ENCODE assay signal across 8 cellular contexts in the genomic region with DNA sequence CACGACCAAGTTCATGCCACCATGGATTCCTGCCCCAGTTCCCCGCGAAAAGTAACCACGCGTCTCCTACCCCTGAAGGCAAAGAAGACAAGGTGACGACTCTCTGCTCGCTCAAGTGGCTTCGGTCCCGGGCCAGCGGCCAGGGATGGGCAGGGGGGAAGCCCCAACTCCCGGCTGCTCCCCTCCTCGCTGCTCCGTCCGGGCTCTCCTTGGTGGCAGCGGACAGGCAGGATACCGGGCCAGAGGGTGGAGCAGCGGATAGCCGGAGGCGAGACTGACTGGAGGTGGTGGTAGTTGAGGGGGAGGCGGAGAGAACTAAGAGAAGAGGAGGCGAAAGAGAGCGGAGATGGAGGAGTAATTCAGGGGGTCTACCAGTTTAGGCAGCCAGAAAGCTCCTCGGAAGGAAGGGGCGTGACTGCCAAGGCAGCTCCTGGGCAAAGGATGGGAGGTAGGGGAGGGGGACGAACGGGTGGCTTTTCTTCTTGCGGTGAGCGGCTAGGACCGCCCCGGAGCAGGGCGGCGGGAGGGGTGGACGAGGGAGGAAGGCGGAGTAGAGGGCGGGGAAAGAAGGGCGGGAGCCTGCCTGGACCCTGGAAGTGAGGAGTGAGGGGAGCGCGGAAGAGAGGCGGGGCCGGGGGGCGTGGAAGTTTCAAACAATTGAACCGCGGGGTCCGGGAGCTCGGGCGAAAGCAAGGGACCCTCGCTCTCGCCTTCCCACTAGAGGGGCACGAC. TPM values are rescaled to one million over a fixed set of nuclear protein-coding genes. Genes with fewer than 3 reads are reported as not detected.
DNase-seq lines count a peak whose midpoint lies in the region; ATAC-seq, FAIRE-seq and TF ChIP-seq lines count a peak whose summit lies in the region.

A gene with protein sequence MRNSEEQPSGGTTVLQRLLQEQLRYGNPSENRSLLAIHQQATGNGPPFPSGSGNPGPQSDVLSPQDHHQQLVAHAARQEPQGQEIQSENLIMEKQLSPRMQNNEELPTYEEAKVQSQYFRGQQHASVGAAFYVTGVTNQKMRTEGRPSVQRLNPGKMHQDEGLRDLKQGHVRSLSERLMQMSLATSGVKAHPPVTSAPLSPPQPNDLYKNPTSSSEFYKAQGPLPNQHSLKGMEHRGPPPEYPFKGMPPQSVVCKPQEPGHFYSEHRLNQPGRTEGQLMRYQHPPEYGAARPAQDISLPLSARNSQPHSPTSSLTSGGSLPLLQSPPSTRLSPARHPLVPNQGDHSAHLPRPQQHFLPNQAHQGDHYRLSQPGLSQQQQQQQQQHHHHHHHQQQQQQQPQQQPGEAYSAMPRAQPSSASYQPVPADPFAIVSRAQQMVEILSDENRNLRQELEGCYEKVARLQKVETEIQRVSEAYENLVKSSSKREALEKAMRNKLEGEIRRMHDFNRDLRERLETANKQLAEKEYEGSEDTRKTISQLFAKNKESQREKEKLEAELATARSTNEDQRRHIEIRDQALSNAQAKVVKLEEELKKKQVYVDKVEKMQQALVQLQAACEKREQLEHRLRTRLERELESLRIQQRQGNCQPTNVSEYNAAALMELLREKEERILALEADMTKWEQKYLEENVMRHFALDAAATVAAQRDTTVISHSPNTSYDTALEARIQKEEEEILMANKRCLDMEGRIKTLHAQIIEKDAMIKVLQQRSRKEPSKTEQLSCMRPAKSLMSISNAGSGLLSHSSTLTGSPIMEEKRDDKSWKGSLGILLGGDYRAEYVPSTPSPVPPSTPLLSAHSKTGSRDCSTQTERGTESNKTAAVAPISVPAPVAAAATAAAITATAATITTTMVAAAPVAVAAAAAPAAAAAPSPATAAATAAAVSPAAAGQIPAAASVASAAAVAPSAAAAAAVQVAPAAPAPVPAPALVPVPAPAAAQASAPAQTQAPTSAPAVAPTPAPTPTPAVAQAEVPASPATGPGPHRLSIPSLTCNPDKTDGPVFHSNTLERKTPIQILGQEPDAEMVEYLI (minus strand): TSS at position 450 of the 732 bp plus-strand sequence. CDS start 17,705 bp downstream, outside the sequence.

- no peak for TF ChIP-seq RAD21 in A549 (conservative IDR thresholded peaks at IDR 0.05 in 1 of 2, IDR thresholded peaks at IDR 0.05 in 1 of 2)
- no peak for TF ChIP-seq RAD21 in H1 (IDR thresholded peaks at IDR 0.05 in 1 of 2, conservative IDR thresholded peaks at IDR 0.05 in 1 of 2; ENCODE audit: low read depth in 2 of 2, low read length in 2 of 2)

- 2% methylated on average over 30 of the region's 49 CpGs for WGBS in A549 (ENCODE audit: missing lambda C conversion rate)
- 0% methylated on average over 1 of the region's 49 CpGs; no CpG with 5 or more reads in 1 of the 2 experiments for WGBS in H1 (ENCODE audit: extremely low coverage in 1 of 2, insufficient coverage in 1 of 2, insufficient read length in 1 of 2, insufficient replicate concordance in 2 of 2, low coverage in 1 of 2, low lambda C conversion rate in 2 of 2, missing lambda C conversion rate in 1 of 2), 2 experiments
- WGBS in mesenchymal stem cell: under 1% methylated on average over 45 of the region's 49 CpGs

- H3K18ac ChIP-seq in H1 (ENCODE audit: extremely low read depth, low read length): no peak within 1 kb of the TSS; the same call in 1 of the 2 replicates
- H3K18ac ChIP-seq in mesenchymal stem cell (ENCODE audit: low read depth in 1 of 2, low read length in 2 of 2): peak within 1 kb of the TSS in 1 of 2 experiments; percentile 52

- H3K79me1 ChIP-seq in H1 (ENCODE audit: low read depth, low read length) (no peaks in the 10 kb centered on the region), mesenchymal stem cell (replicated peaks; ENCODE audit: low read length, poor library complexity, severe bottlenecking) (no peaks in the 10 kb centered on the region)

- TF ChIP-seq EP300 in A549 (IDR thresholded peaks at IDR 0.05) (no peak), H1 (IDR thresholded peaks at IDR 0.05; ENCODE audit: borderline replicate concordance in 1 of 2, low read depth in 2 of 2, low read length in 2 of 2) (no peak)

- H2BK5ac ChIP-seq in H1 (ENCODE audit: low read depth, low read length): no peak within 1 kb of the TSS
- peak within 1 kb of the TSS; percentile 19 for H2BK5ac ChIP-seq in mesenchymal stem cell (ENCODE audit: low read depth, low read length, poor library complexity, severe bottlenecking)

- H3K4me3 ChIP-seq in A549 (peak within 1 kb of the TSS; percentile 91), H1 (ENCODE audit: extremely low read depth in 1 of 4, insufficient read depth in 2 of 4, low read depth in 3 of 4, low read length in 4 of 4) (peak within 1 kb of the TSS; percentile 74 to 90 (median 82)), mesenchymal stem cell (ENCODE audit: insufficient read depth in 1 of 2, low read depth in 1 of 2, low read length in 2 of 2) (peak within 1 kb of the TSS; percentile 61 to 87)

- peak within 1 kb of the TSS in 1 of 4 experiments; percentile 60; a peak in 2 of 7 replicates for H3K9ac ChIP-seq in H1 (replicated peaks in 1 of 4; ENCODE audit: extremely low read depth in 1 of 4, low read depth in 3 of 4, low read length in 3 of 4)
- H3K9ac ChIP-seq in mesenchymal stem cell (ENCODE audit: low read length): peak within 1 kb of the TSS; percentile 75

- H2BK12ac ChIP-seq in H1 (ENCODE audit: low read depth, low read length) (no peak within 1 kb of the TSS), mesenchymal stem cell (ENCODE audit: low read length in 2 of 2) (peak within 1 kb of the TSS in 1 of 2 experiments; percentile 54)

- H2AK5ac ChIP-seq in H1 (ENCODE audit: low read depth, low read length): no peak within 1 kb of the TSS
- no peak within 1 kb of the TSS for H2AK5ac ChIP-seq in mesenchymal stem cell (ENCODE audit: low read length, severe bottlenecking)

- ATAC-seq in A549 (peak; percentile 87 to 94), GM18870 (IDR thresholded peaks at IDR 0.05; ENCODE audit: unreplicated experiment) (peak; percentile 47), HG03135 (IDR thresholded peaks at IDR 0.05; ENCODE audit: unreplicated experiment) (peak; percentile 45)

- CTCF ChIA-PET in A549 (lab: Yijun Ruan, JAX) (interaction anchor here (1.1 kb wide), 1 partner anchor 1121 kb away, joined by 3 read pairs; no protein-coding TSS in a partner anchor), H1 (lab: Charles Lee; ENCODE audit: partially characterized antibody) (interaction anchor here (1.0 kb wide), 1 partner anchor 12 kb away, joined by 3 read pairs; no protein-coding TSS in a partner anchor)

- H3K27ac ChIP-seq in A549 (peak within 1 kb of the TSS in 1 of 2 experiments; percentile 57; a peak in 3 of 6 replicates), H1 (ENCODE audit: low read depth, low read length) (no peak within 1 kb of the TSS), mesenchymal stem cell (ENCODE audit: low read length, poor library complexity, severe bottlenecking) (peak within 1 kb of the TSS; percentile 45)

- no peak within 1 kb of the TSS for H2BK120ac ChIP-seq in H1 (replicated peaks; ENCODE audit: low read depth, low read length)
- H2BK120ac ChIP-seq in mesenchymal stem cell (ENCODE audit: low read depth, low read length): no peak within 1 kb of the TSS

- H2BK20ac ChIP-seq in H1 (ENCODE audit: low read length): no peak within 1 kb of the TSS

- no peaks in the 10 kb centered on the region for H4K20me1 ChIP-seq in H1 (replicated peaks in 1 of 2; ENCODE audit: control insufficient read depth in 1 of 2, insufficient read depth in 2 of 2, low read length in 2 of 2)

- no peak for FAIRE-seq in A549 (lab: Jason Lieb, UNC)
- no peak for FAIRE-seq in H1 (lab: Jason Lieb, UNC)

- peak; percentile 33 to 43 for DNase-seq in A549 (ENCODE audit: low read depth in 1 of 2, low spot score in 1 of 2)
- peak; percentile 88 to 91 for DNase-seq in NCI-H524 (lab: John Stamatoyannopoulos, UW)
- peak; percentile 80 for DNase-seq in activated CD8-positive, alpha-beta memory T cell treated with anti-CD3 and anti-CD28 coated beads for 24 hours
- DNase-seq in H1 (ENCODE audit: low read depth in 1 of 2, low spot score in 2 of 2): peak; percentile 58 to 75
- DNase-seq in mesenchymal stem cell: peak; percentile 82
- peak; percentile 41 for DNase-seq in stimulated activated CD8-positive, alpha-beta memory T cell treated with anti-CD3 and anti-CD28 coated beads, Interleukin-12 subunit alpha, Interleukin-12 subunit beta, amount 100 ng/mL, for 4 hours (ENCODE audit: low read depth)

- no peaks in the 10 kb centered on the region for H3K36me3 ChIP-seq in H1 (ENCODE audit: control insufficient read depth in 2 of 4, insufficient read depth in 4 of 4, low read length in 3 of 4)
- H3K36me3 ChIP-seq in mesenchymal stem cell (ENCODE audit: control insufficient read depth in 1 of 2, insufficient read depth in 2 of 2, low read depth in 1 of 2, low read length in 2 of 2): no peaks in the 10 kb centered on the region

- peak within 1 kb of the TSS; percentile 74; the same call in 1 of the 2 replicates for H4K8ac ChIP-seq in H1 (ENCODE audit: extremely low read depth, insufficient read depth, low read length)
- no peak within 1 kb of the TSS for H4K8ac ChIP-seq in mesenchymal stem cell (ENCODE audit: low read length)

- H3K14ac ChIP-seq in H1 (ENCODE audit: insufficient read length) (no peak within 1 kb of the TSS), mesenchymal stem cell (ENCODE audit: low read length in 2 of 2) (peak within 1 kb of the TSS in 1 of 2 experiments; percentile 55)

- H3K23me2 ChIP-seq in H1 (ENCODE audit: low read depth, low read length): no peaks in the 10 kb centered on the region; the same call in 1 of the 2 replicates

- H2AFZ ChIP-seq in H1 (ENCODE audit: low read length) (peak within 1 kb of the TSS; percentile 90), mesenchymal stem cell (ENCODE audit: low read depth, low read length) (peak within 1 kb of the TSS; percentile 88)

- H4K5ac ChIP-seq in H1 (ENCODE audit: insufficient read length, low read depth, low read length): no peak within 1 kb of the TSS

- no peak within 1 kb of the TSS for H2BK15ac ChIP-seq in H1 (ENCODE audit: low read length)
- peak within 1 kb of the TSS; percentile 23 for H2BK15ac ChIP-seq in mesenchymal stem cell (ENCODE audit: low read depth, poor library complexity, severe bottlenecking)

- H3K4me2 ChIP-seq in A549 (peak within 1 kb of the TSS; percentile 98), H1 (ENCODE audit: insufficient read depth in 1 of 2, low read depth in 2 of 2, low read length in 2 of 2) (peak within 1 kb of the TSS; percentile 78 to 93), mesenchymal stem cell (ENCODE audit: low read length, poor library complexity, severe bottlenecking) (peak within 1 kb of the TSS; percentile 76)

- H3K9me3 ChIP-seq in A549: 0 out of 3 replicates have a peak, but pooled peaks cover 9% of the 10 kb centered on the region
- no peaks in the 10 kb centered on the region for H3K9me3 ChIP-seq in H1 (ENCODE audit: insufficient read depth in 2 of 2, low read depth in 1 of 2, low read length in 1 of 2)
- peaks cover 6% of the 10 kb centered on the region for H3K9me3 ChIP-seq in mesenchymal stem cell (ENCODE audit: control insufficient read depth, low read length)

- no peak within 1 kb of the TSS for H3K56ac ChIP-seq in H1 (replicated peaks; ENCODE audit: insufficient read length, low read depth, low read length)

- H3K4me1 ChIP-seq in A549: no peaks in the 10 kb centered on the region
- H3K4me1 ChIP-seq in H1 (replicated peaks in 1 of 4; ENCODE audit: control insufficient read depth in 3 of 4, insufficient read depth in 4 of 4, low read length in 3 of 4): no peaks in the 10 kb centered on the region; a peak in 1 of 7 replicates
- no peaks in the 10 kb centered on the region for H3K4me1 ChIP-seq in mesenchymal stem cell (ENCODE audit: control insufficient read depth, insufficient read depth, low read depth, low read length)

- H4K91ac ChIP-seq in H1 (replicated peaks; ENCODE audit: insufficient read length, low read length): no peak within 1 kb of the TSS
- H4K91ac ChIP-seq in mesenchymal stem cell (ENCODE audit: low read length): no peak within 1 kb of the TSS

- TF ChIP-seq POLR2A in A549 (IDR thresholded peaks at IDR 0.05; ENCODE audit: low read length) (no peak), H1 (IDR thresholded peaks at IDR 0.05; ENCODE audit: control extremely low read depth in 1 of 2, low read depth in 2 of 2, low read length in 2 of 2) (no peak)

- TF ChIP-seq CTCF in A549 (IDR thresholded peaks at IDR 0.05) (no peak), H1 (IDR thresholded peaks at IDR 0.05; ENCODE audit: control extremely low read depth in 1 of 3, insufficient read depth in 1 of 3, low read depth in 1 of 3, low read length in 3 of 3) (no peak)

- no peaks in the 10 kb centered on the region for H3K79me2 ChIP-seq in H1 (ENCODE audit: control insufficient read depth in 1 of 2, insufficient read depth in 2 of 2, low read length in 2 of 2)

- H3K4ac ChIP-seq in H1 (replicated peaks; ENCODE audit: insufficient read length, low read depth, low read length) (no peak within 1 kb of the TSS), mesenchymal stem cell (ENCODE audit: low read depth in 1 of 2, low read length in 2 of 2) (peak within 1 kb of the TSS in 1 of 2 experiments; percentile 28)

- H3K27me3 ChIP-seq in H1 (replicated peaks in 1 of 4; ENCODE audit: control insufficient read depth in 3 of 4, extremely low read depth in 1 of 4, insufficient read depth in 3 of 4, low read length in 3 of 4) (peaks cover 5 to 21% (median 17%) of the 10 kb centered on the region in 4 experiments), mesenchymal stem cell (ENCODE audit: control insufficient read depth in 1 of 2, insufficient read depth in 1 of 2, low read length in 2 of 2) (peaks cover 0 to 46% of the 10 kb centered on the region in 2 experiments)

- POLR2A ChIA-PET in A549 (lab: Yijun Ruan, JAX) (no interaction called here), H1 (lab: Charles Lee; ENCODE audit: partially characterized antibody) (interaction anchor here (0.9 to 1.2 kb wide), 3 partner anchors 29 to 122 kb away, joined by 3 to 4 read pairs (median 4); no protein-coding TSS in a partner anchor)

- no peak within 1 kb of the TSS for H3K23ac ChIP-seq in H1 (ENCODE audit: insufficient read length)
- H3K23ac ChIP-seq in mesenchymal stem cell (ENCODE audit: low read length in 2 of 2): no peak within 1 kb of the TSS

RNA-seq across cellular contexts. Expression of the gene that starts here (rescaled TPM):
- 0.03 and 0.07 TPM in 2 replicates for polyA plus RNA-seq in A549 (2011; rRNA removed)
- not detected in 2 replicates for polyA plus RNA-seq in A549 (2012; cell fraction: cytosol; rRNA removed)
- 0.02 and 0.04 TPM in 2 replicates for polyA plus RNA-seq in A549 (2012; cell fraction: nucleus; rRNA removed)
- polyA plus RNA-seq in A549 (2017; fragmentation: RNase III; extraction: RNeasy Plus Mini Kit Qiagen cat#74134 plus additional on column Dnase treatment): 0.03 to 0.07 TPM (median 0.05 TPM) in 3 replicates
- polyA minus RNA-seq in A549 (2011; rRNA and poly(A)+ RNA removed): 0.10 and 0.17 TPM in 2 replicates
- 7.1 and 7.9 TPM in 2 replicates for total RNA-seq in H1 (2021; fragmentation: NEBNext Ultra II Directional; extraction: Animal tissue kit (Norgen Biotek cat#: 25700))
- polyA plus RNA-seq in H1 (2011; rRNA removed): 2.3 and 3.3 TPM in 2 replicates
- 1.9 TPM for polyA plus RNA-seq in H1 (2011; cell fraction: cytosol; rRNA removed)
- polyA plus RNA-seq in H1 (2011; cell fraction: nucleus; rRNA removed): 7.4 TPM
- polyA plus RNA-seq in H1 (2012, experiment 1 of 2): 3.1 to 5.7 TPM (median 4.1 TPM) in 4 replicates
- polyA plus RNA-seq in H1 (2012, experiment 2 of 2): 0.22 TPM
- 3.2 TPM for polyA plus RNA-seq in H1 (2013, experiment 1 of 2)
- 2.6 TPM for polyA plus RNA-seq in H1 (2013, experiment 2 of 2)
- polyA minus RNA-seq in H1 (2011; rRNA and poly(A)+ RNA removed): 8.9 and 10.2 TPM in 2 replicates
- polyA minus RNA-seq in H1 (2011; cell fraction: cytosol; rRNA and poly(A)+ RNA removed): 5.0 TPM
- polyA minus RNA-seq in H1 (2011; cell fraction: nucleus; rRNA and poly(A)+ RNA removed): 3.8 TPM
- polyA plus RNA-seq in mesenchymal stem cell (2013, experiment 1 of 2): 3.2 TPM
- polyA plus RNA-seq in mesenchymal stem cell (2013, experiment 2 of 2): 3.6 TPM

Comparison
In these comparisons a context has a peak if more than half of its experiments do, and no peak if none do; other contexts are left out.
1. Peak in DNase-seq, ATAC-seq, H3K4me3 ChIP-seq and H3K4me2 ChIP-seq in A549; RNA of the gene not detected or under 1 TPM.
2. DNase-seq: peak in every context shown above with its lines; median percentile 90 in NCI-H524; 82 in mesenchymal stem cell; 80 in activated CD8-positive, alpha-beta memory T cell treated with anti-CD3 and anti-CD28 coated beads for 24 hours; 66 in H1; 41 in stimulated activated CD8-positive, alpha-beta memory T cell treated with anti-CD3 and anti-CD28 coated beads, Interleukin-12 subunit alpha, Interleukin-12 subunit beta, amount 100 ng/mL, for 4 hours; 38 in A549.